24 cellular contexts compared by ENCODE assay signal in genomic region chr16:17866991-17867390, GRCh38.
"Had no signal": no experiment of that assay in that cellular context is flagged by ENCODE, and none has a peak within 500 bp of the region (broad histone marks: within the 10 kb centered on the region; RNA-seq: fewer than 3 reads in every experiment).

No MANE protein-coding gene starts in this region.

- H3K9me3 ChIP-seq: SJSA1, SK-N-SH had no signal

- H3K36me3 Mint-ChIP-seq: IgD-negative memory B cell had no signal

- H3K4me1 ChIP-seq: SJSA1 had no signal

- H3K4me3 ChIP-seq: K562, SJSA1 had no signal

- H3K36me3 ChIP-seq: SJSA1 had no signal

- H3K4me3 Mint-ChIP-seq: IgD-negative memory B cell had no signal

- H3K4me2 ChIP-seq: KMS-11, SK-N-SH had no signal

- FAIRE-seq: HTR-8/SVneo, K562, RCC 7860 had no signal

- H3K9ac ChIP-seq: KMS-11, SK-N-SH had no signal

- H3K27ac Mint-ChIP-seq: IgD-negative memory B cell had no signal

- DNase-seq: Kasumi-1, MM.1S, NCI-H1092 treated with DMSO at 0.1 percent for 48 hours, NCI-H1436, NCI-H187 treated with DMSO at 0.1 percent for 48 hours, NCI-H2029 treated with DMSO at 0.1 percent for 48 hours, NCI-H2107, NCI-H2171 treated with DMSO at 0.1 percent for 48 hours, NCI-H345, NCI-H446 treated with DMSO at 0.1 percent for 48 hours, NCI-H510A treated with DMSO at 0.1 percent for 48 hours, NCI-H526, Right ventricle myocardium superior, RPMI8226, SIG-M5, SK-N-SH, SW 1271 had no signal

- H3K4me1 Mint-ChIP-seq: IgD-negative memory B cell had no signal

- ATAC-seq: K562 had no signal

- H3K27ac ChIP-seq: HL-60, KMS-11, SJSA1 had no signal

- H3K27me3 ChIP-seq: SJSA1 had no signal
